Comparison of ENCODE assay signal across 12 cellular contexts in genomic region chr1:114956570-114956969, GRCh38.
A peak's percentile ranks its signal among the peaks of the same experiment; 100 is the strongest.
DNase-seq lines count a peak whose midpoint lies in the region; ATAC-seq and TF ChIP-seq lines count a peak whose summit lies in the region.
"Had no signal": no experiment of that assay in that cellular context is flagged by ENCODE, and none has a peak within 500 bp of the region (broad histone marks: within the 10 kb centered on the region; RNA-seq: fewer than 3 reads in every experiment).

No MANE protein-coding gene starts in this region.

- no peaks in the 10 kb centered on the region for H3K36me3 ChIP-seq in body of pancreas (replicated peaks in 1 of 2; ENCODE audit: insufficient read depth in 1 of 2, low read depth in 2 of 2)
- no peaks in the 10 kb centered on the region for H3K36me3 ChIP-seq in mesenchymal stem cell (ENCODE audit: control insufficient read depth in 1 of 2, insufficient read depth in 2 of 2, low read depth in 1 of 2, low read length in 2 of 2)
- H3K36me3 ChIP-seq: left lung had no signal

- H3K14ac ChIP-seq in mesenchymal stem cell (ENCODE audit: low read length in 2 of 2), result no peak overlapping the region

- H3K27me3 ChIP-seq in body of pancreas, result no peaks in the 10 kb centered on the region
- H3K27me3 ChIP-seq in mesenchymal stem cell (ENCODE audit: control insufficient read depth in 1 of 2, insufficient read depth in 1 of 2, low read length in 2 of 2), result peaks cover 7 to 20% of the 10 kb centered on the region in 2 experiments

- no peak overlapping the region for H3K18ac ChIP-seq in mesenchymal stem cell (ENCODE audit: low read depth in 1 of 2, low read length in 2 of 2)

- DNase-seq in Daoy (ENCODE audit: low read depth) (peak; percentile 32), HT1080 (ENCODE audit: low read depth) (peak; percentile 15), body of pancreas (no peak), mesenchymal stem cell (peak; percentile 11), NCI-H226 (no peak), T-helper 1 cell (no peak), osteocyte (ENCODE audit: extremely low spot score, unreplicated experiment) (no peak)
- DNase-seq: activated B cell treated with CpG ODN at 0.5 μM for 24 hours; left lung; NCI-H146; stimulated activated CD4-positive, alpha-beta T cell treated with anti-CD3 and anti-CD28 coated beads, Interleukin-4, amount 100 ng/mL, for 1 hour had no signal

- H3K9me3 ChIP-seq in body of pancreas, result no peaks in the 10 kb centered on the region
- no peaks in the 10 kb centered on the region for H3K9me3 ChIP-seq in mesenchymal stem cell (ENCODE audit: control insufficient read depth, low read length)
- H3K9me3 ChIP-seq: left lung had no signal

- no peaks in the 10 kb centered on the region for H3K36me3 Mint-ChIP-seq in osteocyte (ENCODE audit: unreplicated experiment)

- no peak for ATAC-seq in body of pancreas
- ATAC-seq in HG02798 (IDR thresholded peaks at IDR 0.05; ENCODE audit: poor library complexity, unreplicated experiment), result no peak
- ATAC-seq: left lung had no signal

- no peak overlapping the region for H2BK120ac ChIP-seq in mesenchymal stem cell (ENCODE audit: low read depth, low read length)

- no peak overlapping the region for H3K4ac ChIP-seq in mesenchymal stem cell (ENCODE audit: low read depth in 1 of 2, low read length in 2 of 2)

- TF ChIP-seq POLR2A in body of pancreas (IDR thresholded peaks at IDR 0.05), result no peak

- 50% methylated on average over 1 of the region's 1 CpG for WGBS in body of pancreas, 2 donors
- 100% methylated on average over 1 of the region's 1 CpG for WGBS in mesenchymal stem cell

- H3K23ac ChIP-seq in mesenchymal stem cell (ENCODE audit: low read length in 2 of 2), result no peak overlapping the region

- no peaks in the 10 kb centered on the region for H3K4me1 ChIP-seq in body of pancreas
- no peaks in the 10 kb centered on the region for H3K4me1 ChIP-seq in mesenchymal stem cell (ENCODE audit: control insufficient read depth, insufficient read depth, low read depth, low read length)
- H3K4me1 ChIP-seq: left lung had no signal

- H3K27ac ChIP-seq in body of pancreas, result no peak overlapping the region
- no peak overlapping the region for H3K27ac ChIP-seq in mesenchymal stem cell (ENCODE audit: low read length, poor library complexity, severe bottlenecking)
- H3K27ac ChIP-seq: left lung had no signal

- H4K91ac ChIP-seq in mesenchymal stem cell (ENCODE audit: low read length), result no peak overlapping the region

- no peak overlapping the region for H2AK5ac ChIP-seq in mesenchymal stem cell (ENCODE audit: low read length, severe bottlenecking)

- no peak overlapping the region for H2AFZ ChIP-seq in mesenchymal stem cell (ENCODE audit: low read depth, low read length)

- no peak overlapping the region for H3K27ac Mint-ChIP-seq in osteocyte (ENCODE audit: unreplicated experiment)
- H3K27ac Mint-ChIP-seq: activated B cell treated with CpG ODN at 0.5 μM for 24 hours had no signal

- H2BK5ac ChIP-seq in mesenchymal stem cell (ENCODE audit: low read depth, low read length, poor library complexity, severe bottlenecking), result no peak overlapping the region

- no peak overlapping the region for H4K8ac ChIP-seq in mesenchymal stem cell (ENCODE audit: low read length)

- intact Hi-C loops in body of pancreas (cut with DNase I), result no loop called here

- no peak overlapping the region for H2BK15ac ChIP-seq in mesenchymal stem cell (ENCODE audit: low read depth, poor library complexity, severe bottlenecking)

- no peak overlapping the region for H2BK12ac ChIP-seq in mesenchymal stem cell (ENCODE audit: low read length in 2 of 2)

- peaks cover 38% of the 10 kb centered on the region for H3K27me3 Mint-ChIP-seq in osteocyte (ENCODE audit: unreplicated experiment)

- no peak overlapping the region for H3K4me3 Mint-ChIP-seq in osteocyte (ENCODE audit: unreplicated experiment)
- H3K4me3 Mint-ChIP-seq: activated B cell treated with CpG ODN at 0.5 μM for 24 hours had no signal

- H3K79me1 ChIP-seq in mesenchymal stem cell (replicated peaks; ENCODE audit: low read length, poor library complexity, severe bottlenecking), result no peaks in the 10 kb centered on the region

- no peak overlapping the region for H3K4me2 ChIP-seq in mesenchymal stem cell (ENCODE audit: low read length, poor library complexity, severe bottlenecking)

- H3K4me3 ChIP-seq in body of pancreas (no peak overlapping the region), mesenchymal stem cell (ENCODE audit: insufficient read depth in 1 of 2, low read depth in 1 of 2, low read length in 2 of 2) (no peak overlapping the region)
- H3K4me3 ChIP-seq: left lung had no signal

- TF ChIP-seq CTCF in body of pancreas (IDR thresholded peaks at IDR 0.05) (peak in 4 of 7 experiments; percentile 12 to 20 (median 14)), osteocyte (IDR thresholded peaks at IDR 0.05) (no peak)

- no peaks in the 10 kb centered on the region for H3K9me3 Mint-ChIP-seq in osteocyte (ENCODE audit: unreplicated experiment)

- H3K9ac ChIP-seq in mesenchymal stem cell (ENCODE audit: low read length), result no peak overlapping the region

- no peaks in the 10 kb centered on the region for H3K4me1 Mint-ChIP-seq in osteocyte (ENCODE audit: unreplicated experiment)
- H3K4me1 Mint-ChIP-seq: activated B cell treated with CpG ODN at 0.5 μM for 24 hours had no signal

Comparison
In these comparisons a context has a peak if more than half of its experiments do, and no peak if none do; other contexts are left out.
1. DNase-seq: peak in Daoy (single experiment), HT1080 (single experiment) and mesenchymal stem cell (single experiment); none in body of pancreas (0 of 4), NCI-H226 (single experiment), T-helper 1 cell (0 of 5) and osteocyte (single experiment).